Comparison of ENCODE assay signal across 8 cellular contexts in genomic region chr11:27555264-27555663, GRCh38.
"Had no signal": no experiment of that assay in that cellular context is flagged by ENCODE, and none has a peak within 500 bp of the region (broad histone marks: within the 10 kb centered on the region; RNA-seq: fewer than 3 reads in every experiment).

No MANE protein-coding gene starts in this region.

- DNase-seq: GDM1, GF-D8 had no signal

- H3K4me3 ChIP-seq: GM12878 had no signal

- FAIRE-seq: G401.6, GM12878, GM12891, GM12892, GM18507, GM19239 had no signal

- ATAC-seq: GM12878 had no signal
